Comparison of ENCODE assay signal across 17 cellular contexts in the genomic region with DNA sequence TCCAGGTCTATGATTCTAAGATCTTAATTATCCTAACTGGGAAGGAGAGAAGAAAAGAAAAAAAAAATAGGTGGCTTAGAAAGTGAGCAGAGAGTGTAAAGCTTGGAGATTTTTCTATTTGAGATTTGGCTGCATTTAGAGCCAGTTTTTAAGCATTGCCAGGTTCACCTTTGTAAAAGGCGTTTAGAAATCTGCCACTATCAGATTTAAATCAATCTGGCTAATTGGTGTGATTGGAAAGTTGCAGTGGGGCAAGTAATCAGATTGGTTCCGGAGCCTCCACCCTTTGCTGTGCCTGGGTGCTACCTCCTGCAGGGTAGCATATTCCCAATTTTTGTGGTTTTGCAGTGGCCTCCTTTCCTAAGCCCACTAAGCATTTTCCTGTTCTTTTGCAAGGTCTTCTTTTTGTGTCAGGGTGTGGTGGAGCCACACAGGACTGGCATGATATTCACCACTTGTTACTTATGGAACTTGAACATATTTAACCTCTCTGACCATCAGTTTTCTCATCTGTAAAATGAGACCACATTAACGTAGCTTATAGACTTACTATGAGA. TPM values are rescaled to one million over a fixed set of nuclear protein-coding genes. Genes with fewer than 3 reads are reported as not detected.
DNase-seq lines count a peak whose midpoint lies in the region; ATAC-seq and TF ChIP-seq lines count a peak whose summit lies in the region.
"Had no signal": no experiment of that assay in that cellular context is flagged by ENCODE, and none has a peak within 500 bp of the region (broad histone marks: within the 10 kb centered on the region; RNA-seq: fewer than 3 reads in every experiment).

No MANE protein-coding gene starts in this region.

- in situ Hi-C loops in brain microvascular endothelial cell (cut with HindIII; ENCODE audit: low pct_ligation_motif_present, low sequenced_read_pairs), result no loop called here

- H3K9ac ChIP-seq in adipocyte (ENCODE audit: low read length), result no peak overlapping the region
- H3K9ac ChIP-seq: BLaER1 had no signal

- CTCF ChIA-PET in HEK293T (lab: Yijun Ruan, JAX), result no interaction called here

- no peaks in the 10 kb centered on the region for H3K27me3 ChIP-seq in heart left ventricle
- H3K27me3 ChIP-seq in adipocyte (replicated peaks; ENCODE audit: control insufficient read depth, insufficient read depth, low read length), result no peaks in the 10 kb centered on the region
- no peaks in the 10 kb centered on the region for H3K27me3 ChIP-seq in right lobe of liver
- H3K27me3 ChIP-seq in stomach, result no peaks in the 10 kb centered on the region
- H3K27me3 ChIP-seq in brain microvascular endothelial cell (replicated peaks), result no peaks in the 10 kb centered on the region
- H3K27me3 ChIP-seq: BLaER1, SJSA1 had no signal

- peaks cover 3 to 62% (median 33%) of the 10 kb centered on the region in 12 donors for H3K4me1 ChIP-seq in heart left ventricle
- peaks cover 31% of the 10 kb centered on the region for H3K4me1 ChIP-seq in adipocyte (ENCODE audit: control insufficient read depth, insufficient read depth, low read length)
- H3K4me1 ChIP-seq in right lobe of liver, result peaks cover 0 to 48% (median 13%) of the 10 kb centered on the region in 4 donors
- peaks cover 29 to 59% (median 47%) of the 10 kb centered on the region in 4 donors for H3K4me1 ChIP-seq in stomach

- intact Hi-C loops in heart left ventricle (cut with DNase I) (loop anchor here in 3 of 10 donors (5.0 to 10.0 kb wide), 3 partner anchors 46 to 152 kb away; no protein-coding TSS in a partner anchor), left cardiac atrium (cut with DNase I) (no loop called here), right lobe of liver (cut with DNase I) (no loop called here), stomach (cut with DNase I; ENCODE audit: low total_unique reads) (no loop called here)

- peak overlapping the region in 8 of 12 donors; percentile 4 to 88 (median 30) for H3K27ac ChIP-seq in heart left ventricle
- peak overlapping the region; percentile 87 to 88 (median 87) for H3K27ac ChIP-seq in right lobe of liver
- H3K27ac ChIP-seq in stomach, result peak overlapping the region; percentile 35 to 87 (median 72)
- no peak overlapping the region for H3K27ac ChIP-seq in brain microvascular endothelial cell
- H3K27ac ChIP-seq: BLaER1, RWPE1, SJSA1 had no signal

- DNase-seq in heart left ventricle, result no peak
- DNase-seq in left cardiac atrium, result no peak
- DNase-seq in adipocyte (ENCODE audit: low read depth), result peak; percentile 40
- no peak for DNase-seq in right lobe of liver
- DNase-seq in stomach, result no peak
- no peak for DNase-seq in HEK293T (ENCODE audit: extremely low spot score)
- DNase-seq in DMS53 treated with DMSO at 0.1 percent for 48 hours (lab: John Stamatoyannopoulos, UW; ENCODE audit: unreplicated experiment), result no peak
- no peak for DNase-seq in brain microvascular endothelial cell
- DNase-seq: 8988T; CD8-positive, alpha-beta T cell; GF-D8; NCI-H1105 treated with DMSO at 0.1 percent for 48 hours; NCI-H187 treated with DMSO at 0.1 percent for 48 hours; NCI-H69 had no signal

- no peak for TF ChIP-seq CTCF in heart left ventricle (IDR thresholded peaks at IDR 0.05)
- no peak for TF ChIP-seq CTCF in right lobe of liver (IDR thresholded peaks at IDR 0.05)
- no peak for TF ChIP-seq CTCF in stomach (IDR thresholded peaks at IDR 0.05)
- TF ChIP-seq CTCF in brain microvascular endothelial cell (IDR thresholded peaks at IDR 0.05; ENCODE audit: low read depth, low read length, missing control alignments), result no peak

- WGBS in heart left ventricle, 4 donors, result 81 to 89% (median 82%) methylated on average over 3 of the region's 3 CpGs
- WGBS in right lobe of liver (ENCODE audit: insufficient coverage, low coverage, low lambda C conversion rate, missing lambda C conversion rate), result 71% methylated on average over 3 of the region's 3 CpGs
- WGBS in stomach, 5 donors, result 48 to 81% (median 53%) methylated on average over 3 of the region's 3 CpGs

- H3K9me3 ChIP-seq in heart left ventricle, result no peaks in the 10 kb centered on the region
- no peaks in the 10 kb centered on the region for H3K9me3 ChIP-seq in adipocyte (ENCODE audit: control insufficient read depth, low read length)
- H3K9me3 ChIP-seq in right lobe of liver, result no peaks in the 10 kb centered on the region
- no peaks in the 10 kb centered on the region for H3K9me3 ChIP-seq in stomach
- H3K9me3 ChIP-seq: SJSA1 had no signal

- no peak for TF ChIP-seq POLR2A in heart left ventricle (IDR thresholded peaks at IDR 0.05)
- no peak for TF ChIP-seq POLR2A in right lobe of liver (IDR thresholded peaks at IDR 0.05)
- TF ChIP-seq POLR2A in stomach (IDR thresholded peaks at IDR 0.05), result no peak

- H3K36me3 ChIP-seq in heart left ventricle (no peaks in the 10 kb centered on the region), adipocyte (ENCODE audit: control insufficient read depth, insufficient read depth, low read length, severe bottlenecking) (no peaks in the 10 kb centered on the region), right lobe of liver (no peaks in the 10 kb centered on the region), stomach (no peaks in the 10 kb centered on the region), brain microvascular endothelial cell (replicated peaks) (no peaks in the 10 kb centered on the region)
- H3K36me3 ChIP-seq: BLaER1, SJSA1 had no signal

- TF ChIP-seq EP300 in stomach (IDR thresholded peaks at IDR 0.05), result no peak

- H3K4me3 ChIP-seq in heart left ventricle (no peak overlapping the region), adipocyte (ENCODE audit: low read length) (no peak overlapping the region), right lobe of liver (peak overlapping the region in 1 of 3 donors; percentile 15), stomach (no peak overlapping the region), brain microvascular endothelial cell (ENCODE audit: low read depth, low read length) (no peak overlapping the region)
- H3K4me3 ChIP-seq: BLaER1, SJSA1 had no signal

- POLR2A ChIA-PET in HEK293T (lab: Yijun Ruan, JAX), result no interaction called here

- ATAC-seq in heart left ventricle, result no peak
- no peak for ATAC-seq in left cardiac atrium
- no peak for ATAC-seq in right lobe of liver
- ATAC-seq: CD8-positive, alpha-beta T cell had no signal

TF ChIP-seq in HEK293T, 16 proteins besides CTCF, POLR2A, EP300 and RAD21:
- TF ChIP-seq L3MBTL2 (conservative IDR thresholded peaks at IDR 0.05) (no peak), NFRKB (IDR thresholded peaks at IDR 0.05) (no peak), BHLHE40 (IDR thresholded peaks at IDR 0.05; ENCODE audit: borderline replicate concordance) (no peak), ARNT (IDR thresholded peaks at IDR 0.05) (no peak), SUZ12 (IDR thresholded peaks at IDR 0.05) (no peak), FOXK2 (IDR thresholded peaks at IDR 0.05) (no peak), TARDBP (IDR thresholded peaks at IDR 0.05) (no peak), LEF1 (IDR thresholded peaks at IDR 0.05; ENCODE audit: borderline replicate concordance) (no peak), ZNF384 (IDR thresholded peaks at IDR 0.05) (no peak), FOXM1 (IDR thresholded peaks at IDR 0.05; ENCODE audit: borderline replicate concordance) (no peak), HDGF (IDR thresholded peaks at IDR 0.05; ENCODE audit: borderline replicate concordance) (no peak), ELF4 (IDR thresholded peaks at IDR 0.05) (no peak), SP1 (IDR thresholded peaks at IDR 0.05) (no peak), CTBP1 (IDR thresholded peaks at IDR 0.05; ENCODE audit: borderline replicate concordance) (no peak), FOXA1 (IDR thresholded peaks at IDR 0.05) (no peak)
- TF ChIP-seq, protein P1, sequence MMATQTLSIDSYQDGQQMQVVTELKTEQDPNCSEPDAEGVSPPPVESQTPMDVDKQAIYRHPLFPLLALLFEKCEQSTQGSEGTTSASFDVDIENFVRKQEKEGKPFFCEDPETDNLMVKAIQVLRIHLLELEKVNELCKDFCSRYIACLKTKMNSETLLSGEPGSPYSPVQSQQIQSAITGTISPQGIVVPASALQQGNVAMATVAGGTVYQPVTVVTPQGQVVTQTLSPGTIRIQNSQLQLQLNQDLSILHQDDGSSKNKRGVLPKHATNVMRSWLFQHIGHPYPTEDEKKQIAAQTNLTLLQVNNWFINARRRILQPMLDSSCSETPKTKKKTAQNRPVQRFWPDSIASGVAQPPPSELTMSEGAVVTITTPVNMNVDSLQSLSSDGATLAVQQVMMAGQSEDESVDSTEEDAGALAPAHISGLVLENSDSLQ (IDR thresholded peaks at IDR 0.05), result no peak

RNA-seq across cellular contexts. Expression of a gene that starts 48.5 kb away (rescaled TPM):
- 100 to 1,000 TPM in 1 of 9 donors, 10 to 100 TPM in 8; 52.0 to 102 (median 63.5) TPM for total RNA-seq in heart left ventricle
- polyA plus RNA-seq in heart left ventricle, result 100 to 1,000 TPM in 1 of 2 donors, 10 to 100 TPM in 1; 44.7 to 108 TPM
- total RNA-seq in left cardiac atrium, result 10 to 100 TPM; 68.4 to 69.0 TPM
- 10 to 100 TPM; 28.5 to 57.2 (median 33.3) TPM for total RNA-seq in right lobe of liver
- 10 to 100 TPM; 38.4 to 69.6 (median 57.2) TPM for total RNA-seq in stomach
- polyA plus RNA-seq in stomach, result 10 to 100 TPM; 40.4 to 72.6 (median 40.5) TPM
